Comparison of ENCODE assay signal across 9 cellular contexts in genomic region chrX:87409113-87409841, GRCh38.
DNase-seq lines count a peak whose midpoint lies in the region; ATAC-seq and TF ChIP-seq lines count a peak whose summit lies in the region.
"Had no signal": no experiment of that assay in that cellular context is flagged by ENCODE, and none has a peak within 500 bp of the region (broad histone marks: within the 10 kb centered on the region; RNA-seq: fewer than 3 reads in every experiment).

No MANE protein-coding gene starts in this region.

- H3K27ac ChIP-seq in 22Rv1 (peak overlapping the region; percentile 26; the same call in 1 of the 2 replicates), coronary artery (peak overlapping the region; percentile 11 to 33), lower lobe of right lung (no peak overlapping the region), endodermal cell (ENCODE audit: low read depth, low read length) (no peak overlapping the region)

- peaks cover 3% of the 10 kb centered on the region for H3K9me3 Mint-ChIP-seq in endodermal cell
- peaks cover 0 to 4% of the 10 kb centered on the region in 2 donors for H3K9me3 Mint-ChIP-seq in effector memory CD8-positive, alpha-beta T cell

- peak; percentile 91 for DNase-seq in NCI-H226
- DNase-seq in coronary artery (ENCODE audit: low spot score) = no peak
- peak; percentile 48 for DNase-seq in lower lobe of right lung
- no peak for DNase-seq in endodermal cell
- DNase-seq in effector memory CD8-positive, alpha-beta T cell = no peak
- no peak for DNase-seq in NCI-H1048 (lab: John Stamatoyannopoulos, UW)
- DNase-seq in HuH-7.5 (ENCODE audit: low spot score) = no peak
- DNase-seq: NCI-H2171 treated with DMSO at 0.1 percent for 48 hours had no signal

- 93% methylated on average over 7 of the region's 7 CpGs; no CpG with 5 or more reads in 1 of the 2 experiments for WGBS in endodermal cell (ENCODE audit: insufficient coverage in 1 of 2, insufficient read length in 1 of 2), 2 experiments

- no peaks in the 10 kb centered on the region for H3K27me3 ChIP-seq in lower lobe of right lung (ENCODE audit: low read depth)
- no peaks in the 10 kb centered on the region for H3K27me3 ChIP-seq in endodermal cell (ENCODE audit: control insufficient read depth, insufficient read depth, low read length, poor library complexity, severe bottlenecking)

- H3K36me3 Mint-ChIP-seq in endodermal cell (ENCODE audit: low read depth) = no peaks in the 10 kb centered on the region
- H3K36me3 Mint-ChIP-seq in effector memory CD8-positive, alpha-beta T cell (ENCODE audit: insufficient read depth) = no peaks in the 10 kb centered on the region

- intact Hi-C loops in lower lobe of right lung (cut with DNase I) = no loop called here

- H3K4me1 ChIP-seq in lower lobe of right lung (no peaks in the 10 kb centered on the region), endodermal cell (ENCODE audit: control insufficient read depth, insufficient read depth, low read length) (no peaks in the 10 kb centered on the region)

- no peak overlapping the region for H3K4me3 Mint-ChIP-seq in endodermal cell
- H3K4me3 Mint-ChIP-seq in effector memory CD8-positive, alpha-beta T cell = no peak overlapping the region

- H3K36me3 ChIP-seq in lower lobe of right lung = no peaks in the 10 kb centered on the region
- no peaks in the 10 kb centered on the region for H3K36me3 ChIP-seq in endodermal cell (ENCODE audit: control insufficient read depth, insufficient read depth, low read length)

- H3K9ac ChIP-seq in endodermal cell (ENCODE audit: extremely low read depth, low read length, poor library complexity, severe bottlenecking) = no peak overlapping the region

- no peaks in the 10 kb centered on the region for H3K9me3 ChIP-seq in lower lobe of right lung
- no peaks in the 10 kb centered on the region for H3K9me3 ChIP-seq in endodermal cell (ENCODE audit: control insufficient read depth, low read length)

- H3K27ac Mint-ChIP-seq in endodermal cell = no peak overlapping the region
- no peak overlapping the region for H3K27ac Mint-ChIP-seq in effector memory CD8-positive, alpha-beta T cell

- peak; percentile 72 to 87 for ATAC-seq in lower lobe of right lung
- no peak for ATAC-seq in effector memory CD8-positive, alpha-beta T cell (replicated peaks)

- no peaks in the 10 kb centered on the region for H3K27me3 Mint-ChIP-seq in endodermal cell (ENCODE audit: insufficient read depth)
- H3K27me3 Mint-ChIP-seq in effector memory CD8-positive, alpha-beta T cell = no peaks in the 10 kb centered on the region

- H3K4me1 Mint-ChIP-seq in endodermal cell = peaks cover 1% of the 10 kb centered on the region
- H3K4me1 Mint-ChIP-seq in effector memory CD8-positive, alpha-beta T cell (ENCODE audit: low read depth in 2 of 2) = no peaks in the 10 kb centered on the region

- no peak for TF ChIP-seq CTCF in 22Rv1 (IDR thresholded peaks at IDR 0.05)
- no peak for TF ChIP-seq CTCF in coronary artery (IDR thresholded peaks at IDR 0.05)
- TF ChIP-seq CTCF in lower lobe of right lung (IDR thresholded peaks at IDR 0.05) = no peak
- no peak for TF ChIP-seq CTCF in endodermal cell (conservative IDR thresholded peaks at IDR 0.05)

- no peak overlapping the region for H3K4me3 ChIP-seq in coronary artery
- no peak overlapping the region for H3K4me3 ChIP-seq in lower lobe of right lung
- no peak overlapping the region for H3K4me3 ChIP-seq in endodermal cell (ENCODE audit: low read length)

Comparison
In these comparisons a context has a peak if more than half of its experiments do, and no peak if none do; other contexts are left out.
1. H3K27ac ChIP-seq: peak in 22Rv1 (single experiment) and coronary artery (2 of 2); none in lower lobe of right lung (single experiment) and endodermal cell (single experiment).
2. DNase-seq: peak in NCI-H226 (single experiment) and lower lobe of right lung (single experiment); none in coronary artery (single experiment), endodermal cell (single experiment), effector memory CD8-positive, alpha-beta T cell (0 of 3), NCI-H1048 (single experiment) and HuH-7.5 (single experiment).